6 cellular contexts compared by ENCODE assay signal in genomic region chr7:64088863-64089262, GRCh38. TPM values are rescaled to one million over a fixed set of nuclear protein-coding genes. Genes with fewer than 3 reads are reported as not detected.
"Had no signal": no experiment of that assay in that cellular context is flagged by ENCODE, and none has a peak within 500 bp of the region (broad histone marks: within the 10 kb centered on the region; RNA-seq: fewer than 3 reads in every experiment).

No MANE protein-coding gene starts in this region.

RNA-seq across cellular contexts. Expression of gene ZNF727, which starts 43.6 kb away (rescaled TPM):
- total RNA-seq: HepG2, HT-29, HT1080, IMR-90, K562 had no signal
- polyA plus RNA-seq: HepG2, IgD-negative memory B cell, IMR-90, K562 had no signal
